Comparison of ENCODE assay signal across 1 cellular context in the genomic region with DNA sequence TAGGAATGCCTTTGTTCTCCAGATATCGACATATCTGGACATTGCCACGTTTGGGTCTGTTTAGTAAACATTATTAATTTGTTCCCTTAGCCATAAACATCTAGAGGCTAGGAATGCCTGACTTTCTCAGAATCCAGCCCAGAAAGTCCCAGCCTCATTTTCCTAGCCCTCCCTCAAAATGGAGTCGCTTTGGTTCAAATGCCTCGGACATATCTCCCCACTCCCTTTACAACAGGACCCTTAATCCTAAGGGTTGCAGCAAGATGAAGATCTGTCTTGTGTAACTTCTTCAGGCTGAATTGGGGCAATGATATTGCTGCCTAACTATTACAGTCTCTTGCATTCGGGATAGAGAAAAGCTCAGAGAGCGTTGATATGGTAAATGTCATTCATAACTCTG.
TF ChIP-seq lines count a peak whose summit lies in the region.

No MANE protein-coding gene starts in this region.

TF ChIP-seq in K562, 482 proteins besides CTCF, POLR2A, EP300 and RAD21 (continued from another document and continues in another):
- TF ChIP-seq, protein P1, sequence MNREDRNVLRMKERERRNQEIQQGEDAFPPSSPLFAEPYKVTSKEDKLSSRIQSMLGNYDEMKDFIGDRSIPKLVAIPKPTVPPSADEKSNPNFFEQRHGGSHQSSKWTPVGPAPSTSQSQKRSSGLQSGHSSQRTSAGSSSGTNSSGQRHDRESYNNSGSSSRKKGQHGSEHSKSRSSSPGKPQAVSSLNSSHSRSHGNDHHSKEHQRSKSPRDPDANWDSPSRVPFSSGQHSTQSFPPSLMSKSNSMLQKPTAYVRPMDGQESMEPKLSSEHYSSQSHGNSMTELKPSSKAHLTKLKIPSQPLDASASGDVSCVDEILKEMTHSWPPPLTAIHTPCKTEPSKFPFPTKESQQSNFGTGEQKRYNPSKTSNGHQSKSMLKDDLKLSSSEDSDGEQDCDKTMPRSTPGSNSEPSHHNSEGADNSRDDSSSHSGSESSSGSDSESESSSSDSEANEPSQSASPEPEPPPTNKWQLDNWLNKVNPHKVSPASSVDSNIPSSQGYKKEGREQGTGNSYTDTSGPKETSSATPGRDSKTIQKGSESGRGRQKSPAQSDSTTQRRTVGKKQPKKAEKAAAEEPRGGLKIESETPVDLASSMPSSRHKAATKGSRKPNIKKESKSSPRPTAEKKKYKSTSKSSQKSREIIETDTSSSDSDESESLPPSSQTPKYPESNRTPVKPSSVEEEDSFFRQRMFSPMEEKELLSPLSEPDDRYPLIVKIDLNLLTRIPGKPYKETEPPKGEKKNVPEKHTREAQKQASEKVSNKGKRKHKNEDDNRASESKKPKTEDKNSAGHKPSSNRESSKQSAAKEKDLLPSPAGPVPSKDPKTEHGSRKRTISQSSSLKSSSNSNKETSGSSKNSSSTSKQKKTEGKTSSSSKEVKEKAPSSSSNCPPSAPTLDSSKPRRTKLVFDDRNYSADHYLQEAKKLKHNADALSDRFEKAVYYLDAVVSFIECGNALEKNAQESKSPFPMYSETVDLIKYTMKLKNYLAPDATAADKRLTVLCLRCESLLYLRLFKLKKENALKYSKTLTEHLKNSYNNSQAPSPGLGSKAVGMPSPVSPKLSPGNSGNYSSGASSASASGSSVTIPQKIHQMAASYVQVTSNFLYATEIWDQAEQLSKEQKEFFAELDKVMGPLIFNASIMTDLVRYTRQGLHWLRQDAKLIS (CRISPR knock-in tag; IDR thresholded peaks at IDR 0.05): no peak
- TF ChIP-seq BACH1 (tag; IDR thresholded peaks at IDR 0.05): peak; percentile 76; the same call in 1 of the 2 replicates
- no peak; the same call in 1 of the 2 replicates for TF ChIP-seq ZNF253 (CRISPR knock-in tag; conservative IDR thresholded peaks at IDR 0.05)
- TF ChIP-seq, protein P2, sequence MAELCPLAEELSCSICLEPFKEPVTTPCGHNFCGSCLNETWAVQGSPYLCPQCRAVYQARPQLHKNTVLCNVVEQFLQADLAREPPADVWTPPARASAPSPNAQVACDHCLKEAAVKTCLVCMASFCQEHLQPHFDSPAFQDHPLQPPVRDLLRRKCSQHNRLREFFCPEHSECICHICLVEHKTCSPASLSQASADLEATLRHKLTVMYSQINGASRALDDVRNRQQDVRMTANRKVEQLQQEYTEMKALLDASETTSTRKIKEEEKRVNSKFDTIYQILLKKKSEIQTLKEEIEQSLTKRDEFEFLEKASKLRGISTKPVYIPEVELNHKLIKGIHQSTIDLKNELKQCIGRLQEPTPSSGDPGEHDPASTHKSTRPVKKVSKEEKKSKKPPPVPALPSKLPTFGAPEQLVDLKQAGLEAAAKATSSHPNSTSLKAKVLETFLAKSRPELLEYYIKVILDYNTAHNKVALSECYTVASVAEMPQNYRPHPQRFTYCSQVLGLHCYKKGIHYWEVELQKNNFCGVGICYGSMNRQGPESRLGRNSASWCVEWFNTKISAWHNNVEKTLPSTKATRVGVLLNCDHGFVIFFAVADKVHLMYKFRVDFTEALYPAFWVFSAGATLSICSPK (IDR thresholded peaks at IDR 0.05; ENCODE audit: borderline replicate concordance): no peak
- TF ChIP-seq ZNF830 (CRISPR knock-in tag; IDR thresholded peaks at IDR 0.05): peak; percentile 93
- no peak for TF ChIP-seq L3MBTL2 (IDR thresholded peaks at IDR 0.05)
- TF ChIP-seq, protein P3, sequence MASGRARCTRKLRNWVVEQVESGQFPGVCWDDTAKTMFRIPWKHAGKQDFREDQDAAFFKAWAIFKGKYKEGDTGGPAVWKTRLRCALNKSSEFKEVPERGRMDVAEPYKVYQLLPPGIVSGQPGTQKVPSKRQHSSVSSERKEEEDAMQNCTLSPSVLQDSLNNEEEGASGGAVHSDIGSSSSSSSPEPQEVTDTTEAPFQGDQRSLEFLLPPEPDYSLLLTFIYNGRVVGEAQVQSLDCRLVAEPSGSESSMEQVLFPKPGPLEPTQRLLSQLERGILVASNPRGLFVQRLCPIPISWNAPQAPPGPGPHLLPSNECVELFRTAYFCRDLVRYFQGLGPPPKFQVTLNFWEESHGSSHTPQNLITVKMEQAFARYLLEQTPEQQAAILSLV (tag; IDR thresholded peaks at IDR 0.05): 0 out of 2 replicates have a peak, but pooled peaks have one; percentile 11
- no peak for TF ChIP-seq NUFIP1 (IDR thresholded peaks at IDR 0.05; ENCODE audit: partially characterized antibody)
- TF ChIP-seq, protein P4, sequence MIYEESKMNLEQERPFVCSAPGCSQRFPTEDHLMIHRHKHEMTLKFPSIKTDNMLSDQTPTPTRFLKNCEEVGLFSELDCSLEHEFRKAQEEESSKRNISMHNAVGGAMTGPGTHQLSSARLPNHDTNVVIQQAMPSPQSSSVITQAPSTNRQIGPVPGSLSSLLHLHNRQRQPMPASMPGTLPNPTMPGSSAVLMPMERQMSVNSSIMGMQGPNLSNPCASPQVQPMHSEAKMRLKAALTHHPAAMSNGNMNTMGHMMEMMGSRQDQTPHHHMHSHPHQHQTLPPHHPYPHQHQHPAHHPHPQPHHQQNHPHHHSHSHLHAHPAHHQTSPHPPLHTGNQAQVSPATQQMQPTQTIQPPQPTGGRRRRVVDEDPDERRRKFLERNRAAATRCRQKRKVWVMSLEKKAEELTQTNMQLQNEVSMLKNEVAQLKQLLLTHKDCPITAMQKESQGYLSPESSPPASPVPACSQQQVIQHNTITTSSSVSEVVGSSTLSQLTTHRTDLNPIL (CRISPR knock-in tag; IDR thresholded peaks at IDR 0.05): peak; percentile 94
- peak; percentile 63; the same call in 1 of the 2 replicates for TF ChIP-seq RFX7 (CRISPR knock-in tag; IDR thresholded peaks at IDR 0.05)
- TF ChIP-seq, protein P5, sequence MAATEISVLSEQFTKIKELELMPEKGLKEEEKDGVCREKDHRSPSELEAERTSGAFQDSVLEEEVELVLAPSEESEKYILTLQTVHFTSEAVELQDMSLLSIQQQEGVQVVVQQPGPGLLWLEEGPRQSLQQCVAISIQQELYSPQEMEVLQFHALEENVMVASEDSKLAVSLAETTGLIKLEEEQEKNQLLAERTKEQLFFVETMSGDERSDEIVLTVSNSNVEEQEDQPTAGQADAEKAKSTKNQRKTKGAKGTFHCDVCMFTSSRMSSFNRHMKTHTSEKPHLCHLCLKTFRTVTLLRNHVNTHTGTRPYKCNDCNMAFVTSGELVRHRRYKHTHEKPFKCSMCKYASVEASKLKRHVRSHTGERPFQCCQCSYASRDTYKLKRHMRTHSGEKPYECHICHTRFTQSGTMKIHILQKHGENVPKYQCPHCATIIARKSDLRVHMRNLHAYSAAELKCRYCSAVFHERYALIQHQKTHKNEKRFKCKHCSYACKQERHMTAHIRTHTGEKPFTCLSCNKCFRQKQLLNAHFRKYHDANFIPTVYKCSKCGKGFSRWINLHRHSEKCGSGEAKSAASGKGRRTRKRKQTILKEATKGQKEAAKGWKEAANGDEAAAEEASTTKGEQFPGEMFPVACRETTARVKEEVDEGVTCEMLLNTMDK (IDR thresholded peaks at IDR 0.05; ENCODE audit: borderline replicate concordance, insufficient read depth, low read depth, low read length, poor library complexity, severe bottlenecking): no peak
- TF ChIP-seq, protein P6, sequence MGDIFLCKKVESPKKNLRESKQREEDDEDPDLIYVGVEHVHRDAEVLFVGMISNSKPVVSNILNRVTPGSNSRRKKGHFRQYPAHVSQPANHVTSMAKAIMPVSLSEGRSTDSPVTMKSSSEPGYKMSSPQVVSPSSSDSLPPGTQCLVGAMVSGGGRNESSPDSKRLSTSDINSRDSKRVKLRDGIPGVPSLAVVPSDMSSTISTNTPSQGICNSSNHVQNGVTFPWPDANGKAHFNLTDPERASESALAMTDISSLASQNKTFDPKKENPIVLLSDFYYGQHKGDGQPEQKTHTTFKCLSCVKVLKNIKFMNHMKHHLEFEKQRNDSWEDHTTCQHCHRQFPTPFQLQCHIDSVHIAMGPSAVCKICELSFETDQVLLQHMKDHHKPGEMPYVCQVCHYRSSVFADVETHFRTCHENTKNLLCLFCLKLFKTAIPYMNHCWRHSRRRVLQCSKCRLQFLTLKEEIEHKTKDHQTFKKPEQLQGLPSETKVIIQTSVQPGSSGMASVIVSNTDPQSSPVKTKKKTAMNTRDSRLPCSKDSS (IDR thresholded peaks at IDR 0.05; ENCODE audit: low read depth, partially characterized antibody): no peak
- TF ChIP-seq CBFA2T2 (conservative IDR thresholded peaks at IDR 0.05): no peak
- no peak for TF ChIP-seq LARP7 (IDR thresholded peaks at IDR 0.05)
- no peak for TF ChIP-seq STAG1 (CRISPR knock-in tag; IDR thresholded peaks at IDR 0.05; ENCODE audit: borderline replicate concordance)
- TF ChIP-seq ZNF780A (CRISPR knock-in tag; IDR thresholded peaks at IDR 0.05): 0 out of 2 replicates have a peak, but pooled peaks have one; percentile 20
- TF ChIP-seq RBBP5 (IDR thresholded peaks at IDR 0.05; ENCODE audit: borderline replicate concordance, insufficient read depth, low read length, poor library complexity, severe bottlenecking): no peak
- TF ChIP-seq NFE2L1 (tag; IDR thresholded peaks at IDR 0.05; ENCODE audit: borderline replicate concordance, low read depth): no peak
- TF ChIP-seq CHD4 (IDR thresholded peaks at IDR 0.05; ENCODE audit: insufficient read depth, insufficient replicate concordance, low read depth, low read length, poor library complexity, severe bottlenecking): no peak
- TF ChIP-seq, protein P7, sequence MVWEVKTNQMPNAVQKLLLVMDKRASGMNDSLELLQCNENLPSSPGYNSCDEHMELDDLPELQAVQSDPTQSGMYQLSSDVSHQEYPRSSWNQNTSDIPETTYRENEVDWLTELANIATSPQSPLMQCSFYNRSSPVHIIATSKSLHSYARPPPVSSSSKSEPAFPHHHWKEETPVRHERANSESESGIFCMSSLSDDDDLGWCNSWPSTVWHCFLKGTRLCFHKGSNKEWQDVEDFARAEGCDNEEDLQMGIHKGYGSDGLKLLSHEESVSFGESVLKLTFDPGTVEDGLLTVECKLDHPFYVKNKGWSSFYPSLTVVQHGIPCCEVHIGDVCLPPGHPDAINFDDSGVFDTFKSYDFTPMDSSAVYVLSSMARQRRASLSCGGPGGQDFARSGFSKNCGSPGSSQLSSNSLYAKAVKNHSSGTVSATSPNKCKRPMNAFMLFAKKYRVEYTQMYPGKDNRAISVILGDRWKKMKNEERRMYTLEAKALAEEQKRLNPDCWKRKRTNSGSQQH (CRISPR knock-in tag; IDR thresholded peaks at IDR 0.05): peak; percentile 94; the same call in 1 of the 2 replicates
- no peak for TF ChIP-seq TRIM28 (IDR thresholded peaks at IDR 0.05)
- TF ChIP-seq, protein P8, sequence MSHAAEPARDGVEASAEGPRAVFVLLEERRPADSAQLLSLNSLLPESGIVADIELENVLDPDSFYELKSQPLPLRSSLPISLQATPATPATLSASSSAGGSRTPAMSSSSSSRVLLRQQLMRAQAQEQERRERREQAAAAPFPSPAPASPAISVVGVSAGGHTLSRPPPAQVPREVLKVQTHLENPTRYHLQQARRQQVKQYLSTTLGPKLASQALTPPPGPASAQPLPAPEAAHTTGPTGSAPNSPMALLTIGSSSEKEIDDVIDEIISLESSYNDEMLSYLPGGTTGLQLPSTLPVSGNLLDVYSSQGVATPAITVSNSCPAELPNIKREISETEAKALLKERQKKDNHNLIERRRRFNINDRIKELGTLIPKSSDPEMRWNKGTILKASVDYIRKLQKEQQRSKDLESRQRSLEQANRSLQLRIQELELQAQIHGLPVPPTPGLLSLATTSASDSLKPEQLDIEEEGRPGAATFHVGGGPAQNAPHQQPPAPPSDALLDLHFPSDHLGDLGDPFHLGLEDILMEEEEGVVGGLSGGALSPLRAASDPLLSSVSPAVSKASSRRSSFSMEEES (CRISPR knock-in tag; IDR thresholded peaks at IDR 0.05): peak; percentile 56; the same call in 1 of the 2 replicates
- TF ChIP-seq, protein P9, sequence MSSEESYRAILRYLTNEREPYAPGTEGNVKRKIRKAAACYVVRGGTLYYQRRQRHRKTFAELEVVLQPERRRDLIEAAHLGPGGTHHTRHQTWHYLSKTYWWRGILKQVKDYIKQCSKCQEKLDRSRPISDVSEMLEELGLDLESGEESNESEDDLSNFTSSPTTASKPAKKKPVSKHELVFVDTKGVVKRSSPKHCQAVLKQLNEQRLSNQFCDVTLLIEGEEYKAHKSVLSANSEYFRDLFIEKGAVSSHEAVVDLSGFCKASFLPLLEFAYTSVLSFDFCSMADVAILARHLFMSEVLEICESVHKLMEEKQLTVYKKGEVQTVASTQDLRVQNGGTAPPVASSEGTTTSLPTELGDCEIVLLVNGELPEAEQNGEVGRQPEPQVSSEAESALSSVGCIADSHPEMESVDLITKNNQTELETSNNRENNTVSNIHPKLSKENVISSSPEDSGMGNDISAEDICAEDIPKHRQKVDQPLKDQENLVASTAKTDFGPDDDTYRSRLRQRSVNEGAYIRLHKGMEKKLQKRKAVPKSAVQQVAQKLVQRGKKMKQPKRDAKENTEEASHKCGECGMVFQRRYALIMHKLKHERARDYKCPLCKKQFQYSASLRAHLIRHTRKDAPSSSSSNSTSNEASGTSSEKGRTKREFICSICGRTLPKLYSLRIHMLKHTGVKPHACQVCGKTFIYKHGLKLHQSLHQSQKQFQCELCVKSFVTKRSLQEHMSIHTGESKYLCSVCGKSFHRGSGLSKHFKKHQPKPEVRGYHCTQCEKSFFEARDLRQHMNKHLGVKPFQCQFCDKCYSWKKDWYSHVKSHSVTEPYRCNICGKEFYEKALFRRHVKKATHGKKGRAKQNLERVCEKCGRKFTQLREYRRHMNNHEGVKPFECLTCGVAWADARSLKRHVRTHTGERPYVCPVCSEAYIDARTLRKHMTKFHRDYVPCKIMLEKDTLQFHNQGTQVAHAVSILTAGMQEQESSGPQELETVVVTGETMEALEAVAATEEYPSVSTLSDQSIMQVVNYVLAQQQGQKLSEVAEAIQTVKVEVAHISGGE (CRISPR knock-in tag; IDR thresholded peaks at IDR 0.05): peak in 1 of 3 experiments; percentile 76; a peak in 2 of 6 replicates
- TF ChIP-seq GABPA (tag; conservative IDR thresholded peaks at IDR 0.05; ENCODE audit: low read depth): peak; percentile 31; the same call in 1 of the 2 replicates
- TF ChIP-seq ZNF766 (CRISPR knock-in tag; conservative IDR thresholded peaks at IDR 0.05): peak; percentile 99
- peak; percentile 95 for TF ChIP-seq HDAC8 (tag; IDR thresholded peaks at IDR 0.05)
- TF ChIP-seq DNMT1 (IDR thresholded peaks at IDR 0.05): no peak
- no peak for TF ChIP-seq TAL1 (IDR thresholded peaks at IDR 0.05)
- TF ChIP-seq, protein P10, sequence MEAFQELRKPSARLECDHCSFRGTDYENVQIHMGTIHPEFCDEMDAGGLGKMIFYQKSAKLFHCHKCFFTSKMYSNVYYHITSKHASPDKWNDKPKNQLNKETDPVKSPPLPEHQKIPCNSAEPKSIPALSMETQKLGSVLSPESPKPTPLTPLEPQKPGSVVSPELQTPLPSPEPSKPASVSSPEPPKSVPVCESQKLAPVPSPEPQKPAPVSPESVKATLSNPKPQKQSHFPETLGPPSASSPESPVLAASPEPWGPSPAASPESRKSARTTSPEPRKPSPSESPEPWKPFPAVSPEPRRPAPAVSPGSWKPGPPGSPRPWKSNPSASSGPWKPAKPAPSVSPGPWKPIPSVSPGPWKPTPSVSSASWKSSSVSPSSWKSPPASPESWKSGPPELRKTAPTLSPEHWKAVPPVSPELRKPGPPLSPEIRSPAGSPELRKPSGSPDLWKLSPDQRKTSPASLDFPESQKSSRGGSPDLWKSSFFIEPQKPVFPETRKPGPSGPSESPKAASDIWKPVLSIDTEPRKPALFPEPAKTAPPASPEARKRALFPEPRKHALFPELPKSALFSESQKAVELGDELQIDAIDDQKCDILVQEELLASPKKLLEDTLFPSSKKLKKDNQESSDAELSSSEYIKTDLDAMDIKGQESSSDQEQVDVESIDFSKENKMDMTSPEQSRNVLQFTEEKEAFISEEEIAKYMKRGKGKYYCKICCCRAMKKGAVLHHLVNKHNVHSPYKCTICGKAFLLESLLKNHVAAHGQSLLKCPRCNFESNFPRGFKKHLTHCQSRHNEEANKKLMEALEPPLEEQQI (IDR thresholded peaks at IDR 0.05): no peak
- TF ChIP-seq CTBP1 (IDR thresholded peaks at IDR 0.05; ENCODE audit: borderline replicate concordance): no peak
- peak; percentile 74; the same call in 1 of the 2 replicates for TF ChIP-seq ZNF75A (CRISPR knock-in tag; IDR thresholded peaks at IDR 0.05)
- TF ChIP-seq ZNF717 (CRISPR knock-in tag; IDR thresholded peaks at IDR 0.05): no peak
